ENCODE assay signal across 9 cellular contexts in the genomic region with DNA sequence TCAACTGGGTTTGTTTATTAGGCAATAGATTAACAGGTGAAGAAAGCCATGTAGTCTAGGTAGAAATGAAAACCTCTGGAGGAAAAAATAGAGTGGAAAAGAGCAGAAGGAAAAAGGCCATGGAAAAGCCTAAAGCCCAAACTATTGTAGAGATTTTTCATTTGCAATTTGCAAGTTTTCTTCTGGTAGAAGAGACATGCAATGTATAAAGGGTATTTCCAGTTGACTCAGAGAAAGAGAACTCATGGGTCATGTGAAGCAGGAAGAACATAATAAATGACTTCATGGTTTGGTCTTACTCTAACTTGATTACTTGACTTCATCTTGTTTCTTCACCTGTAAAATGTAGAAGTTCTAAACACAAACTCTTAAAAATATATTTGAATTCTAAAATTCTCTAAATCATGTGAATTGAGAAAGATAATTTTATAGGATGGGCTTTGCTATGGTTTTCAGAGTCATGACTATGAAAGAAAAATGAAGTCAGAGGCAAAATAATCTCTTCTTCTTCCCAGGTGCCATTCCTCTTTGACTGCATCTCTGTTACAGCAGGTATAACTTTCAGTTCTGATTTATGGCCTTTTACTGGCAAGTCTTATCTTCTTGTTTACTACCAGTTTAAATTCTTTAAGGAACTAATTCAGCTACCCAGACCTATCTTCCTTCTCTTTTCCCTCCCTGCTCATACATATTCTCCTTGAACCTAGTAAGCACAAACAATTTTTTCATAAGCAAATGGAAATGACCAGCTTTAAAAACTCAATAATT. TPM values are rescaled to one million over a fixed set of nuclear protein-coding genes. Genes with fewer than 3 reads are reported as not detected.
DNase-seq lines count a peak whose midpoint lies in the region; ATAC-seq, FAIRE-seq and TF ChIP-seq lines count a peak whose summit lies in the region.
"Had no signal": no experiment of that assay in that cellular context is flagged by ENCODE, and none has a peak within 500 bp of the region (broad histone marks: within the 10 kb centered on the region; RNA-seq: fewer than 3 reads in every experiment).

No MANE protein-coding gene starts in this region.

- no peak overlapping the region for H3K4me3 ChIP-seq in A549
- H3K4me3 ChIP-seq in K562, result no peak overlapping the region
- no peak overlapping the region for H3K4me3 ChIP-seq in effector memory CD4-positive, alpha-beta T cell (ENCODE audit: insufficient read depth, low read depth, low read length, poor library complexity, severe bottlenecking)

- no peak overlapping the region for H3K9ac ChIP-seq in K562 (ENCODE audit: insufficient read depth in 1 of 2, low read depth in 2 of 2, low read length in 2 of 2)

- in situ Hi-C loops in K562 (cut with MboI), result no loop called here

- no peaks in the 10 kb centered on the region; a peak in 2 of 5 replicates for H3K27me3 ChIP-seq in K562 (ENCODE audit: control insufficient read depth in 2 of 2, insufficient read depth in 2 of 2, low read length in 2 of 2)
- no peaks in the 10 kb centered on the region for H3K27me3 ChIP-seq in effector memory CD4-positive, alpha-beta T cell (replicated peaks; ENCODE audit: control insufficient read depth, insufficient read depth, low read length, poor library complexity, severe bottlenecking)

- TF ChIP-seq CTCF in A549 (IDR thresholded peaks at IDR 0.05) (no peak), K562 (IDR thresholded peaks at IDR 0.05 in 2 of 3, conservative IDR thresholded peaks at IDR 0.05 in 1 of 3; ENCODE audit: insufficient read depth in 2 of 3, low read depth in 1 of 3, low read length in 3 of 3) (no peak)

- POLR2A ChIA-PET in A549 (lab: Yijun Ruan, JAX), result interaction anchor here (2.2 kb wide), 1 partner anchor 108 kb away, joined by 14 read pairs; the partner anchor contains the start of gene ZFAND5
- POLR2A ChIA-PET in K562 (lab: Yijun Ruan, JAX), result interaction anchor here (0.6 kb wide), 1 partner anchor 85 kb away, joined by 3 read pairs; no protein-coding TSS in a partner anchor

- no peaks in the 10 kb centered on the region for H3K9me1 ChIP-seq in K562 (ENCODE audit: control insufficient read depth, insufficient read depth, low read length)

- no peak for TF ChIP-seq EP300 in A549 (IDR thresholded peaks at IDR 0.05)
- no peak for TF ChIP-seq EP300 in K562 (IDR thresholded peaks at IDR 0.05; ENCODE audit: low read length)

- CTCF ChIA-PET in A549 (lab: Yijun Ruan, JAX) (interaction anchor here (0.9 kb wide), 1 partner anchor 193 kb away, joined by 3 read pairs; no protein-coding TSS in a partner anchor), K562 (lab: Yijun Ruan, JAX; ENCODE audit: low intra/inter-chr PET ratio) (no interaction called here)

- H3K9me3 ChIP-seq in A549 (no peaks in the 10 kb centered on the region), K562 (replicated peaks; ENCODE audit: control insufficient read depth, insufficient read depth, low read depth, low read length) (no peaks in the 10 kb centered on the region)
- no peaks in the 10 kb centered on the region for H3K9me3 ChIP-seq in effector memory CD4-positive, alpha-beta T cell (ENCODE audit: control insufficient read depth, low read length)

- FAIRE-seq in A549 (lab: Jason Lieb, UNC) (no peak), K562 (lab: Jason Lieb, UNC) (no peak)

- no peaks in the 10 kb centered on the region for H3K79me2 ChIP-seq in K562 (ENCODE audit: control insufficient read depth, insufficient read depth, low read length)

- H3K27ac ChIP-seq in A549, result peak overlapping the region; percentile 27 to 69; a peak in 5 of 6 replicates
- no peak overlapping the region for H3K27ac ChIP-seq in K562 (ENCODE audit: extremely low read depth, low read depth, low read length)
- H3K27ac ChIP-seq in effector memory CD4-positive, alpha-beta T cell (ENCODE audit: insufficient read depth, low read length, poor library complexity, severe bottlenecking), result no peak overlapping the region

- TF ChIP-seq RAD21 in A549 (conservative IDR thresholded peaks at IDR 0.05 in 1 of 2, IDR thresholded peaks at IDR 0.05 in 1 of 2), result no peak
- TF ChIP-seq RAD21 in K562 (CRISPR knock-in tag; conservative IDR thresholded peaks at IDR 0.05 in 1 of 2, IDR thresholded peaks at IDR 0.05 in 1 of 2), result no peak

- BruUV-seq in K562 (replicated peaks; lab: Mats Ljungman, UMichigan), result no TSS peak

- TF ChIP-seq POLR2A in A549 (IDR thresholded peaks at IDR 0.05; ENCODE audit: low read length) (no peak), K562 (conservative IDR thresholded peaks at IDR 0.05) (no peak)

- intact Hi-C loops in K562 (cut with micrococcal nuclease) (no loop called here), Right ventricle myocardium superior (cut with DNase I) (no loop called here)

- H3K4me2 ChIP-seq in A549 (peak overlapping the region; percentile 20; the same call in 2 of the 3 replicates), K562 (ENCODE audit: insufficient read depth, low read length) (no peak overlapping the region)

- no peaks in the 10 kb centered on the region for H4K20me1 ChIP-seq in K562 (replicated peaks; ENCODE audit: control insufficient read depth, insufficient read depth, low read length)

- no peaks in the 10 kb centered on the region for H3K36me3 ChIP-seq in K562 (ENCODE audit: control insufficient read depth, insufficient read depth, low read length)
- H3K36me3 ChIP-seq in effector memory CD4-positive, alpha-beta T cell (ENCODE audit: control insufficient read depth, insufficient read depth, low read length), result no peaks in the 10 kb centered on the region

- H3K4me1 ChIP-seq in A549 (peaks cover 52% of the 10 kb centered on the region), K562 (replicated peaks in 1 of 2; ENCODE audit: control insufficient read depth in 2 of 2, insufficient read depth in 2 of 2, low read length in 2 of 2) (peaks cover 0 to 17% of the 10 kb centered on the region in 2 experiments; a peak in 3 of 5 replicates)
- H3K4me1 ChIP-seq in effector memory CD4-positive, alpha-beta T cell (ENCODE audit: control insufficient read depth, insufficient read depth, low read length, poor library complexity, severe bottlenecking), result peaks cover 3% of the 10 kb centered on the region

- peak in 1 of 2 experiments; percentile 36 for DNase-seq in A549 (ENCODE audit: low read depth in 1 of 2, low spot score in 1 of 2)
- DNase-seq in K562 (ENCODE audit: extremely low read depth in 1 of 4, low spot score in 3 of 4), result no peak
- DNase-seq in Right ventricle myocardium superior, result no peak
- DNase-seq in HK-2 (ENCODE audit: unreplicated experiment), result no peak
- DNase-seq in effector memory CD4-positive, alpha-beta T cell, result no peak
- no peak for DNase-seq in central memory CD4-positive, alpha-beta T cell
- DNase-seq: head of caudate nucleus had no signal

- ATAC-seq in A549, result no peak
- ATAC-seq in GM19035 (IDR thresholded peaks at IDR 0.05; ENCODE audit: unreplicated experiment), result peak; percentile 95
- ATAC-seq in HG03064 (IDR thresholded peaks at IDR 0.05; ENCODE audit: low read depth, unreplicated experiment), result peak; percentile 80
- no peak for ATAC-seq in K562
- no peak for ATAC-seq in Right ventricle myocardium superior (ENCODE audit: poor library complexity)

- H2AFZ ChIP-seq in K562 (ENCODE audit: low read depth, low read length), result no peak overlapping the region

TF ChIP-seq in A549, 52 proteins besides CTCF, POLR2A, EP300 and RAD21 (continues in another document):
- no peak for TF ChIP-seq PBX3 (IDR thresholded peaks at IDR 0.05)

RNA-seq across cellular contexts. Expression of gene TMC1, which starts 47.8 kb away (rescaled TPM):
- polyA plus RNA-seq in A549 (2011; rRNA removed), result 0.12 and 0.29 TPM in 2 replicates
- polyA plus RNA-seq in A549 (2012; cell fraction: cytosol; rRNA removed), result 0.01 and 0.03 TPM in 2 replicates
- polyA plus RNA-seq in A549 (2012; cell fraction: nucleus; rRNA removed), result 0.04 TPM in 1 of 2 replicates, not detected in the other
- 0.01 to 0.18 TPM (median 0.17 TPM) in 3 replicates for polyA plus RNA-seq in A549 (2017; fragmentation: RNase III; extraction: RNeasy Plus Mini Kit Qiagen cat#74134 plus additional on column Dnase treatment)
- 0.12 and 0.49 TPM in 2 replicates for polyA minus RNA-seq in A549 (2011; rRNA and poly(A)+ RNA removed)
- not detected in 2 replicates for total RNA-seq in K562 (2011; cell fraction: chromatin; rRNA removed; ENCODE audit: low replicate concordance)
- not detected in 2 replicates for total RNA-seq in K562 (2011; cell fraction: nucleolus; rRNA removed)
- total RNA-seq in K562 (2011; cell fraction: nucleoplasm; rRNA removed), result not detected in 2 replicates
- not detected in 2 replicates for total RNA-seq in K562 (2014; rRNA removed)
- 0.19 TPM in 1 of 2 replicates, not detected in the other for total RNA-seq in K562 (2014; rRNA removed; fragmentation: Illumina TruSeq; extraction: Trizol)
- total RNA-seq in K562 (2015; rRNA removed; fragmentation: Illumina TruSeq; extraction: Trizol), result not detected in 2 replicates
- total RNA-seq in K562 (2021), result not detected in 2 replicates
- polyA plus RNA-seq in K562 (2011; rRNA removed), result 1.0 TPM in 1 of 2 replicates, not detected in the other
- 0.31 TPM in 1 of 2 replicates, not detected in the other for polyA plus RNA-seq in K562 (2011; cell fraction: cytosol; rRNA removed)
- 1.4 TPM in 1 of 2 replicates, not detected in the other for polyA plus RNA-seq in K562 (2011; cell fraction: nucleus; rRNA removed)
- polyA plus RNA-seq in K562 (2012), result not detected in 2 replicates
- polyA plus RNA-seq in K562 (2014; fragmentation: Illumina TruSeq; extraction: Trizol), result not detected in 2 replicates
- under 1 TPM; 0.10 to 0.15 TPM for polyA plus RNA-seq in K562 (2014; fragmentation: Nextera tagmentation; extraction: Ambion mirVana)
- not detected in 2 replicates for polyA plus RNA-seq in K562 (2014; rRNA removed)
- polyA minus RNA-seq in K562 (2011; rRNA and poly(A)+ RNA removed), result 1.3 TPM in 1 of 2 replicates, not detected in the other
- polyA minus RNA-seq in K562 (2011; cell fraction: cytosol; rRNA and poly(A)+ RNA removed), result not detected in 2 replicates
- 3.1 TPM in 1 of 2 replicates, not detected in the other for polyA minus RNA-seq in K562 (2011; cell fraction: nucleus; rRNA and poly(A)+ RNA removed)
- not detected for total RNA-seq in Right ventricle myocardium superior

Comparison
In these comparisons a context has a peak if more than half of its experiments do, and no peak if none do; other contexts are left out.
1. ATAC-seq: peak in GM19035 (single experiment) and HG03064 (single experiment); none in A549 (0 of 2), K562 (single experiment) and Right ventricle myocardium superior (single experiment).
2. H3K27ac ChIP-seq: peak in A549 (2 of 2); none in K562 (single experiment) and effector memory CD4-positive, alpha-beta T cell (single experiment).